In genomic region chr15:99384992-99385669, GRCh38 we compare ENCODE assay signal across 1 cellular context.
A peak's percentile ranks its signal among the peaks of the same experiment; 100 is the strongest.
TF ChIP-seq lines count a peak whose summit lies in the region.

No MANE protein-coding gene starts in this region.

TF ChIP-seq in HepG2, 621 proteins besides CTCF, POLR2A, EP300 and RAD21 (continued from another document and continues in another):
- no peak for TF ChIP-seq FUBP1 (CRISPR knock-in tag; IDR thresholded peaks at IDR 0.05; ENCODE audit: borderline replicate concordance)
- no peak for TF ChIP-seq TBP (CRISPR knock-in tag; IDR thresholded peaks at IDR 0.05)
- TF ChIP-seq ARID4A (CRISPR knock-in tag; IDR thresholded peaks at IDR 0.05; ENCODE audit: borderline replicate concordance) = no peak
- TF ChIP-seq FLYWCH1 (CRISPR knock-in tag; IDR thresholded peaks at IDR 0.05) = no peak
- TF ChIP-seq DDIT3 (CRISPR knock-in tag; IDR thresholded peaks at IDR 0.05) = no peak
- no peak for TF ChIP-seq ZNF556 (CRISPR knock-in tag; IDR thresholded peaks at IDR 0.05; ENCODE audit: borderline replicate concordance)
- no peak for TF ChIP-seq ZNF879 (CRISPR knock-in tag; IDR thresholded peaks at IDR 0.05)
- TF ChIP-seq ZZZ3 (CRISPR knock-in tag; IDR thresholded peaks at IDR 0.05; ENCODE audit: borderline replicate concordance) = no peak
- TF ChIP-seq ZNF546 (CRISPR knock-in tag; conservative IDR thresholded peaks at IDR 0.05) = no peak
- no peak for TF ChIP-seq HDAC2 (CRISPR knock-in tag; IDR thresholded peaks at IDR 0.05)
- TF ChIP-seq ZNF576 (CRISPR knock-in tag; IDR thresholded peaks at IDR 0.05) = no peak
- TF ChIP-seq ZNF33B (CRISPR knock-in tag; IDR thresholded peaks at IDR 0.05) = no peak
- TF ChIP-seq HBP1 (CRISPR knock-in tag; IDR thresholded peaks at IDR 0.05; ENCODE audit: low read depth) = no peak
- peak; percentile 78 for TF ChIP-seq RXRB (CRISPR knock-in tag; IDR thresholded peaks at IDR 0.05; ENCODE audit: borderline replicate concordance)
- no peak for TF ChIP-seq GLI4 (CRISPR knock-in tag; IDR thresholded peaks at IDR 0.05; ENCODE audit: borderline replicate concordance)
- TF ChIP-seq ZNF512B (CRISPR knock-in tag; IDR thresholded peaks at IDR 0.05; ENCODE audit: borderline replicate concordance) = no peak
- TF ChIP-seq CC2D1A (CRISPR knock-in tag; IDR thresholded peaks at IDR 0.05) = no peak
- TF ChIP-seq PHF21A (CRISPR knock-in tag; IDR thresholded peaks at IDR 0.05) = no peak
- no peak for TF ChIP-seq ZNF207 (IDR thresholded peaks at IDR 0.05; ENCODE audit: borderline replicate concordance)
- no peak for TF ChIP-seq TBX3 (IDR thresholded peaks at IDR 0.05; ENCODE audit: borderline replicate concordance)
- TF ChIP-seq E2F5 (CRISPR knock-in tag; conservative IDR thresholded peaks at IDR 0.05) = no peak
- no peak for TF ChIP-seq ZXDC (CRISPR knock-in tag; IDR thresholded peaks at IDR 0.05)
- peak; percentile 22; the same call in 1 of the 2 replicates for TF ChIP-seq TCF7 (IDR thresholded peaks at IDR 0.05; ENCODE audit: low read depth)
- TF ChIP-seq AGO1 (IDR thresholded peaks at IDR 0.05; ENCODE audit: low read depth, low read length, poor library complexity, severe bottlenecking) = no peak
- TF ChIP-seq NCOA5 (CRISPR knock-in tag; IDR thresholded peaks at IDR 0.05) = no peak
- no peak for TF ChIP-seq NBN (conservative IDR thresholded peaks at IDR 0.05)
- TF ChIP-seq HDAC6 (IDR thresholded peaks at IDR 0.05; ENCODE audit: low read depth, low read length) = no peak
- no peak for TF ChIP-seq ZNF841 (CRISPR knock-in tag; IDR thresholded peaks at IDR 0.05; ENCODE audit: borderline replicate concordance)
- TF ChIP-seq GABPA (IDR thresholded peaks at IDR 0.05; ENCODE audit: low read depth, low read length) = no peak
- no peak for TF ChIP-seq GABPA (CRISPR knock-in tag; IDR thresholded peaks at IDR 0.05; ENCODE audit: low read depth)
- TF ChIP-seq IRX3 (CRISPR knock-in tag; IDR thresholded peaks at IDR 0.05; ENCODE audit: borderline replicate concordance, low read depth) = no peak
- TF ChIP-seq ATF3 (CRISPR knock-in tag; IDR thresholded peaks at IDR 0.05) = peak; percentile 43; the same call in 1 of the 2 replicates
- TF ChIP-seq MATR3 (CRISPR knock-in tag; IDR thresholded peaks at IDR 0.05) = no peak
- peak; percentile 66; the same call in 1 of the 2 replicates for TF ChIP-seq ARID5B (CRISPR knock-in tag; IDR thresholded peaks at IDR 0.05)
- no peak for TF ChIP-seq ATRX (CRISPR knock-in tag; IDR thresholded peaks at IDR 0.05; ENCODE audit: borderline replicate concordance)
- TF ChIP-seq KAT8 (CRISPR knock-in tag; IDR thresholded peaks at IDR 0.05) = no peak
- no peak for TF ChIP-seq KDM1A (CRISPR knock-in tag; IDR thresholded peaks at IDR 0.05)
- TF ChIP-seq BORCS8-MEF2B (CRISPR knock-in tag; IDR thresholded peaks at IDR 0.05) = no peak
- TF ChIP-seq SKIL (CRISPR knock-in tag; IDR thresholded peaks at IDR 0.05; ENCODE audit: borderline replicate concordance) = no peak
- no peak for TF ChIP-seq IRF2 (CRISPR knock-in tag; IDR thresholded peaks at IDR 0.05)
- TF ChIP-seq ZFP82 (CRISPR knock-in tag; IDR thresholded peaks at IDR 0.05; ENCODE audit: borderline replicate concordance) = no peak
- no peak for TF ChIP-seq ZNF678 (CRISPR knock-in tag; IDR thresholded peaks at IDR 0.05)
